9 cellular contexts compared by ENCODE assay signal in the genomic region with DNA sequence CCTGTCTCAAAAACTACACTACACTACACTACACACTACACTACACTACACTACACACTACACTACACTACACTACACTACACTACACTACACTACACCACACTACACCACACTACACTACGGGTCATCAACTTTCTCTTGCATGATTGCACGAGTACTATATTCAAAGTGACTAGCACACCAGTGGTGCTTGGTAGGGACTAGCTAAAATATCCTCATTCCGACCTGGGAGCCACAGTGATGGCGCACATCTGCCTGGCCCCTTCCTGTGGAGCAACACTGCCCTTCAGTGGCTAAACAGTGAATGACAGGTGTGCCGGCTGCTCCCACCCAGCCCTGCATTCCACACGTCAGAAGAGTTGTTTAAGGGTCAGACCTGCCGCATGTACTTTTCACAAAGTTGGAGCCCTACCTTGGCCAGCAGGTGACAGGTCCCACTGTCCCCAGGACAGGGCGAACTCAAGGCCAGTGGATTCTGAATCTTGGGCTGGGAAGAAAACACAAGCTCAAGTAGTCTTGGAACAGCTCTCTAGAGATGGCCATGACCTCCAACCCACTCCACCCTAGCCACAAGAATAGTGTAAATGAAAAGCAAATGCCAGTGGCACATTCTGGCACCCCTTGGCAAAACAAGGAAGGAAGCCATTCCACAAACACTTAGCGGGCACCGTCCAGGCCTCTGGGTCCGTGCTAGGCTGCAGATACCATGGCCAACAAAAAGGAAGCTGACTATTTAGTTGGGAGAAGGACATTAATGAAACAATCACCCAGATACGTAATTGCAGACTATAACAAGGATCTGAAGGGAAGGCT. TPM values are rescaled to one million over a fixed set of nuclear protein-coding genes. Genes with fewer than 3 reads are reported as not detected.
DNase-seq lines count a peak whose midpoint lies in the region; ATAC-seq and TF ChIP-seq lines count a peak whose summit lies in the region.
"Had no signal": no experiment of that assay in that cellular context is flagged by ENCODE, and none has a peak within 500 bp of the region (broad histone marks: within the 10 kb centered on the region; RNA-seq: fewer than 3 reads in every experiment).

No MANE protein-coding gene starts in this region.

- H3K9ac ChIP-seq in PC-3 (ENCODE audit: low read length): no peak overlapping the region
- H3K9ac ChIP-seq in neural cell (ENCODE audit: low read length): no peak overlapping the region

- TF ChIP-seq CTCF in PC-3 (conservative IDR thresholded peaks at IDR 0.05; ENCODE audit: low read depth, low read length): peak; percentile 96
- peak; percentile 99 for TF ChIP-seq CTCF in neural cell (IDR thresholded peaks at IDR 0.05; ENCODE audit: poor library complexity, severe bottlenecking)

- H2AFZ ChIP-seq in PC-3 (ENCODE audit: low read length) (peak overlapping the region; percentile 49), neural cell (ENCODE audit: low read depth, low read length) (no peak overlapping the region)

- peak; percentile 59 for DNase-seq in DMS79 (lab: John Stamatoyannopoulos, UW)
- DNase-seq in Jurkat, Clone E6-1 (ENCODE audit: low read depth, low spot score): peak; percentile 27
- DNase-seq in PC-3: peak; percentile 87
- DNase-seq in activated T-cell treated with anti-CD3 and anti-CD28 coated beads for 48 hours (ENCODE audit: low read depth): peak; percentile 66
- DNase-seq in fibroblast of gingiva (ENCODE audit: low read depth): peak; percentile 52
- DNase-seq in stromal cell of bone marrow (ENCODE audit: low read depth): peak; percentile 38

- H3K27me3 ChIP-seq in PC-3 (ENCODE audit: low read length): no peaks in the 10 kb centered on the region
- H3K27me3 ChIP-seq in neural cell (ENCODE audit: insufficient read depth, low read depth, low read length): no peaks in the 10 kb centered on the region

- peaks cover 10% of the 10 kb centered on the region for H3K4me1 ChIP-seq in PC-3 (ENCODE audit: insufficient read depth, low read length)

- H3K9me2 ChIP-seq in PC-3 (replicated peaks; ENCODE audit: low read length): no peaks in the 10 kb centered on the region
- H3K9me2 ChIP-seq in neural cell (ENCODE audit: insufficient read depth, low read length): no peaks in the 10 kb centered on the region

- CTCF ChIA-PET in PC-3 (lab: Charles Lee): interaction anchor here (0.6 to 2.1 kb wide), 13 partner anchors 12 to 518 kb away, joined by 3 to 9 read pairs (median 4); no protein-coding TSS in a partner anchor

- H3F3A ChIP-seq in PC-3 (ENCODE audit: low read length, unreplicated experiment) (no peaks in the 10 kb centered on the region), neural cell (ENCODE audit: insufficient read depth, low read length, poor library complexity, severe bottlenecking) (no peaks in the 10 kb centered on the region)

- POLR2A ChIA-PET in PC-3 (lab: Charles Lee; ENCODE audit: unreplicated experiment): interaction anchor here (0.5 kb wide), 1 partner anchor 103 kb away, joined by 3 read pairs; no protein-coding TSS in a partner anchor

- H3K4me2 ChIP-seq in PC-3 (ENCODE audit: low read length): peak overlapping the region; percentile 9
- no peak overlapping the region for H3K4me2 ChIP-seq in neural cell (ENCODE audit: low read length)

- no peak for TF ChIP-seq EP300 in neural cell (conservative IDR thresholded peaks at IDR 0.05; ENCODE audit: poor library complexity, severe bottlenecking)

- TF ChIP-seq RAD21 in neural cell (conservative IDR thresholded peaks at IDR 0.05): peak; percentile 100

- no peak overlapping the region for H3K4me3 ChIP-seq in Jurkat, Clone E6-1 (ENCODE audit: low read length)
- H3K4me3 ChIP-seq in PC-3 (ENCODE audit: low read length) (no peak overlapping the region), neural cell (ENCODE audit: low read length) (no peak overlapping the region)

- H4K20me1 ChIP-seq in PC-3 (ENCODE audit: low read length) (no peaks in the 10 kb centered on the region), neural cell (ENCODE audit: insufficient read depth) (no peaks in the 10 kb centered on the region)

- peak; percentile 78 for ATAC-seq in GM21528 (IDR thresholded peaks at IDR 0.05; ENCODE audit: low FRiP score, unreplicated experiment)
- peak; percentile 98 for ATAC-seq in PC-3

- BruUV-seq in PC-3 (replicated peaks; lab: Mats Ljungman, UMichigan): no TSS peak

- no peak overlapping the region for H3K27ac ChIP-seq in PC-3 (ENCODE audit: low read length)
- no peak overlapping the region for H3K27ac ChIP-seq in neural cell (ENCODE audit: low read length)
- H3K27ac ChIP-seq: epithelial cell of prostate had no signal

- intact Hi-C loops in PC-3 (cut with micrococcal nuclease): loop anchor here (2.0 to 10.0 kb wide), 7 partner anchors 51 to 856 kb away; no protein-coding TSS in a partner anchor

- H3K79me2 ChIP-seq in PC-3 (ENCODE audit: low read length) (no peaks in the 10 kb centered on the region), neural cell (replicated peaks; ENCODE audit: insufficient read depth, low read length) (no peaks in the 10 kb centered on the region)

- H3K9me3 ChIP-seq in PC-3 (ENCODE audit: low read length): no peaks in the 10 kb centered on the region
- H3K9me3 ChIP-seq in neural cell (ENCODE audit: low read length): no peaks in the 10 kb centered on the region

- H3K36me3 ChIP-seq in PC-3 (ENCODE audit: low read depth, low read length): no peaks in the 10 kb centered on the region
- no peaks in the 10 kb centered on the region for H3K36me3 ChIP-seq in neural cell (ENCODE audit: insufficient read depth, low read length)

TF ChIP-seq in neural cell, 6 proteins besides CTCF, POLR2A, EP300 and RAD21:
- TF ChIP-seq SMC3 (conservative IDR thresholded peaks at IDR 0.05; ENCODE audit: poor library complexity): peak; percentile 100
- TF ChIP-seq MXI1 (conservative IDR thresholded peaks at IDR 0.05; ENCODE audit: poor library complexity, severe bottlenecking): peak; percentile 39
- TF ChIP-seq, protein P1, sequence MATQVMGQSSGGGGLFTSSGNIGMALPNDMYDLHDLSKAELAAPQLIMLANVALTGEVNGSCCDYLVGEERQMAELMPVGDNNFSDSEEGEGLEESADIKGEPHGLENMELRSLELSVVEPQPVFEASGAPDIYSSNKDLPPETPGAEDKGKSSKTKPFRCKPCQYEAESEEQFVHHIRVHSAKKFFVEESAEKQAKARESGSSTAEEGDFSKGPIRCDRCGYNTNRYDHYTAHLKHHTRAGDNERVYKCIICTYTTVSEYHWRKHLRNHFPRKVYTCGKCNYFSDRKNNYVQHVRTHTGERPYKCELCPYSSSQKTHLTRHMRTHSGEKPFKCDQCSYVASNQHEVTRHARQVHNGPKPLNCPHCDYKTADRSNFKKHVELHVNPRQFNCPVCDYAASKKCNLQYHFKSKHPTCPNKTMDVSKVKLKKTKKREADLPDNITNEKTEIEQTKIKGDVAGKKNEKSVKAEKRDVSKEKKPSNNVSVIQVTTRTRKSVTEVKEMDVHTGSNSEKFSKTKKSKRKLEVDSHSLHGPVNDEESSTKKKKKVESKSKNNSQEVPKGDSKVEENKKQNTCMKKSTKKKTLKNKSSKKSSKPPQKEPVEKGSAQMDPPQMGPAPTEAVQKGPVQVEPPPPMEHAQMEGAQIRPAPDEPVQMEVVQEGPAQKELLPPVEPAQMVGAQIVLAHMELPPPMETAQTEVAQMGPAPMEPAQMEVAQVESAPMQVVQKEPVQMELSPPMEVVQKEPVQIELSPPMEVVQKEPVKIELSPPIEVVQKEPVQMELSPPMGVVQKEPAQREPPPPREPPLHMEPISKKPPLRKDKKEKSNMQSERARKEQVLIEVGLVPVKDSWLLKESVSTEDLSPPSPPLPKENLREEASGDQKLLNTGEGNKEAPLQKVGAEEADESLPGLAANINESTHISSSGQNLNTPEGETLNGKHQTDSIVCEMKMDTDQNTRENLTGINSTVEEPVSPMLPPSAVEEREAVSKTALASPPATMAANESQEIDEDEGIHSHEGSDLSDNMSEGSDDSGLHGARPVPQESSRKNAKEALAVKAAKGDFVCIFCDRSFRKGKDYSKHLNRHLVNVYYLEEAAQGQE (IDR thresholded peaks at IDR 0.05; ENCODE audit: borderline replicate concordance): no peak
- no peak for TF ChIP-seq POLR2AphosphoS5 (IDR thresholded peaks at IDR 0.05)
- no peak for TF ChIP-seq EZH2 (IDR thresholded peaks at IDR 0.05; ENCODE audit: borderline replicate concordance, insufficient read depth, low read length, poor library complexity, severe bottlenecking)
- no peak for TF ChIP-seq TAF1 (IDR thresholded peaks at IDR 0.05; ENCODE audit: low read depth)
TF ChIP-seq in neural cell: peak in this region for 2.

RNA-seq across cellular contexts. Expression of a gene that starts 45.9 kb away (rescaled TPM):
- not detected for polyA plus RNA-seq in Jurkat, Clone E6-1 (2012; ENCODE audit: insufficient read depth, insufficient read length)
- 223 and 235 TPM in 2 replicates for total RNA-seq in PC-3 (2014; rRNA removed)
- polyA plus RNA-seq in neural cell: 4.8 and 7.7 TPM in 2 replicates
- 2.7 and 5.3 TPM in 2 replicates for polyA minus RNA-seq in neural cell

Comparison
In these comparisons a context has a peak if more than half of its experiments do, and no peak if none do; other contexts are left out.
1. DNase-seq: peak in every context shown above with its lines; median percentile 87 in PC-3; 66 in activated T-cell treated with anti-CD3 and anti-CD28 coated beads for 48 hours; 59 in DMS79; 52 in fibroblast of gingiva; 38 in stromal cell of bone marrow; 27 in Jurkat, Clone E6-1.